1 cellular context compared by ENCODE assay signal in the genomic region with DNA sequence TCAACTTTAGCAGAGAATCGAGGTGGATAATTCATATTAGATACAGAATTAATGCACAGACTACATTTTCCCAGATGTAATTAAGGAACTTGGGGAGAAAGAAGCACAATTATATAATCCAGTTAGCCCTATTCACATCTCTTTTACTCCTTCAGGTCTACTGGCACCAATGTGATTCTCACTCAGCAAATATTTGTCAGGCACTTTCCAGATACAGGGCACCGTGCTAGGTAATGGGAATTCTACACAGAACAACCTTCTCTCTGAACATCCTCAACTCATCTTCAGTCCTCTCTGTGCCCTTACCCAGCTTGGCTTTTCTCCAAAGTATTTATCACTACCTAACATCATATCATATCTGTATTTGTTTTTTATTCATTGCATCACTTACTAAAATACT.
TF ChIP-seq lines count a peak whose summit lies in the region.

No MANE protein-coding gene starts in this region.

TF ChIP-seq in HepG2, 621 proteins besides CTCF, POLR2A, EP300 and RAD21:
- TF ChIP-seq THYN1 (CRISPR knock-in tag; IDR thresholded peaks at IDR 0.05; ENCODE audit: borderline replicate concordance, low read depth) (no peak), ZNF143 (CRISPR knock-in tag; IDR thresholded peaks at IDR 0.05) (no peak), ZNF709 (CRISPR knock-in tag; IDR thresholded peaks at IDR 0.05) (no peak), HNRNPLL (IDR thresholded peaks at IDR 0.05; ENCODE audit: low read depth, low read length, poor library complexity, severe bottlenecking) (no peak), FOXP1 (IDR thresholded peaks at IDR 0.05) (no peak), FOXP1 (CRISPR knock-in tag; IDR thresholded peaks at IDR 0.05) (no peak), HNRNPL (IDR thresholded peaks at IDR 0.05; ENCODE audit: low read depth, low read length) (no peak), DR1 (CRISPR knock-in tag; IDR thresholded peaks at IDR 0.05) (no peak), NFYC (CRISPR knock-in tag; IDR thresholded peaks at IDR 0.05) (no peak), NBN (conservative IDR thresholded peaks at IDR 0.05) (no peak), PTBP1 (IDR thresholded peaks at IDR 0.05; ENCODE audit: low read depth, low read length, poor library complexity, severe bottlenecking) (no peak), ATF7-NPFF (CRISPR knock-in tag; IDR thresholded peaks at IDR 0.05; ENCODE audit: low read depth) (no peak), ZNF550 (CRISPR knock-in tag; IDR thresholded peaks at IDR 0.05; ENCODE audit: borderline replicate concordance) (no peak), RBM22 (optimal IDR thresholded peaks at IDR 0.05; ENCODE audit: low read length) (no peak), NFKBIZ (CRISPR knock-in tag; IDR thresholded peaks at IDR 0.05) (no peak), HOXD1 (CRISPR knock-in tag; IDR thresholded peaks at IDR 0.05) (no peak), SAFB2 (CRISPR knock-in tag; IDR thresholded peaks at IDR 0.05; ENCODE audit: borderline replicate concordance, low read depth) (no peak)
- TF ChIP-seq, protein P1, sequence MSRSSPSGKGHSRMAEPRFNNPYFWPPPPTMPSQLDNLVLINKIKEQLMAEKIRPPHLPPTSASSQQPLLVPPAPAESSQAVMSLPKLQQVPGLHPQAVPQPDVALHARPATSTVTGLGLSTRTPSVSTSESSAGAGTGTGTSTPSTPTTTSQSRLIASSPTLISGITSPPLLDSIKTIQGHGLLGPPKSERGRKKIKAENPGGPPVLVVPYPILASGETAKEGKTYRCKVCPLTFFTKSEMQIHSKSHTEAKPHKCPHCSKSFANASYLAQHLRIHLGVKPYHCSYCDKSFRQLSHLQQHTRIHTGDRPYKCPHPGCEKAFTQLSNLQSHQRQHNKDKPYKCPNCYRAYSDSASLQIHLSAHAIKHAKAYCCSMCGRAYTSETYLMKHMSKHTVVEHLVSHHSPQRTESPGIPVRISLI (CRISPR knock-in tag; IDR thresholded peaks at IDR 0.05; ENCODE audit: borderline replicate concordance), result no peak
- TF ChIP-seq, protein P2, sequence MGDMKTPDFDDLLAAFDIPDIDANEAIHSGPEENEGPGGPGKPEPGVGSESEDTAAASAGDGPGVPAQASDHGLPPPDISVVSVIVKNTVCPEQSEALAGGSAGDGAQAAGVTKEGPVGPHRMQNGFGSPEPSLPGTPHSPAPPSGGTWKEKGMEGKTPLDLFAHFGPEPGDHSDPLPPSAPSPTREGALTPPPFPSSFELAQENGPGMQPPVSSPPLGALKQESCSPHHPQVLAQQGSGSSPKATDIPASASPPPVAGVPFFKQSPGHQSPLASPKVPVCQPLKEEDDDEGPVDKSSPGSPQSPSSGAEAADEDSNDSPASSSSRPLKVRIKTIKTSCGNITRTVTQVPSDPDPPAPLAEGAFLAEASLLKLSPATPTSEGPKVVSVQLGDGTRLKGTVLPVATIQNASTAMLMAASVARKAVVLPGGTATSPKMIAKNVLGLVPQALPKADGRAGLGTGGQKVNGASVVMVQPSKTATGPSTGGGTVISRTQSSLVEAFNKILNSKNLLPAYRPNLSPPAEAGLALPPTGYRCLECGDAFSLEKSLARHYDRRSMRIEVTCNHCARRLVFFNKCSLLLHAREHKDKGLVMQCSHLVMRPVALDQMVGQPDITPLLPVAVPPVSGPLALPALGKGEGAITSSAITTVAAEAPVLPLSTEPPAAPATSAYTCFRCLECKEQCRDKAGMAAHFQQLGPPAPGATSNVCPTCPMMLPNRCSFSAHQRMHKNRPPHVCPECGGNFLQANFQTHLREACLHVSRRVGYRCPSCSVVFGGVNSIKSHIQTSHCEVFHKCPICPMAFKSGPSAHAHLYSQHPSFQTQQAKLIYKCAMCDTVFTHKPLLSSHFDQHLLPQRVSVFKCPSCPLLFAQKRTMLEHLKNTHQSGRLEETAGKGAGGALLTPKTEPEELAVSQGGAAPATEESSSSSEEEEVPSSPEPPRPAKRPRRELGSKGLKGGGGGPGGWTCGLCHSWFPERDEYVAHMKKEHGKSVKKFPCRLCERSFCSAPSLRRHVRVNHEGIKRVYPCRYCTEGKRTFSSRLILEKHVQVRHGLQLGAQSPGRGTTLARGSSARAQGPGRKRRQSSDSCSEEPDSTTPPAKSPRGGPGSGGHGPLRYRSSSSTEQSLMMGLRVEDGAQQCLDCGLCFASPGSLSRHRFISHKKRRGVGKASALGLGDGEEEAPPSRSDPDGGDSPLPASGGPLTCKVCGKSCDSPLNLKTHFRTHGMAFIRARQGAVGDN (CRISPR knock-in tag; IDR thresholded peaks at IDR 0.05), result no peak
- TF ChIP-seq, protein P3, sequence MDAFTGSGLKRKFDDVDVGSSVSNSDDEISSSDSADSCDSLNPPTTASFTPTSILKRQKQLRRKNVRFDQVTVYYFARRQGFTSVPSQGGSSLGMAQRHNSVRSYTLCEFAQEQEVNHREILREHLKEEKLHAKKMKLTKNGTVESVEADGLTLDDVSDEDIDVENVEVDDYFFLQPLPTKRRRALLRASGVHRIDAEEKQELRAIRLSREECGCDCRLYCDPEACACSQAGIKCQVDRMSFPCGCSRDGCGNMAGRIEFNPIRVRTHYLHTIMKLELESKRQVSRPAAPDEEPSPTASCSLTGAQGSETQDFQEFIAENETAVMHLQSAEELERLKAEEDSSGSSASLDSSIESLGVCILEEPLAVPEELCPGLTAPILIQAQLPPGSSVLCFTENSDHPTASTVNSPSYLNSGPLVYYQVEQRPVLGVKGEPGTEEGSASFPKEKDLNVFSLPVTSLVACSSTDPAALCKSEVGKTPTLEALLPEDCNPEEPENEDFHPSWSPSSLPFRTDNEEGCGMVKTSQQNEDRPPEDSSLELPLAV (CRISPR knock-in tag; conservative IDR thresholded peaks at IDR 0.05; ENCODE audit: low read depth), result no peak
